ENCODE assay signal across 9 cellular contexts in the genomic region with DNA sequence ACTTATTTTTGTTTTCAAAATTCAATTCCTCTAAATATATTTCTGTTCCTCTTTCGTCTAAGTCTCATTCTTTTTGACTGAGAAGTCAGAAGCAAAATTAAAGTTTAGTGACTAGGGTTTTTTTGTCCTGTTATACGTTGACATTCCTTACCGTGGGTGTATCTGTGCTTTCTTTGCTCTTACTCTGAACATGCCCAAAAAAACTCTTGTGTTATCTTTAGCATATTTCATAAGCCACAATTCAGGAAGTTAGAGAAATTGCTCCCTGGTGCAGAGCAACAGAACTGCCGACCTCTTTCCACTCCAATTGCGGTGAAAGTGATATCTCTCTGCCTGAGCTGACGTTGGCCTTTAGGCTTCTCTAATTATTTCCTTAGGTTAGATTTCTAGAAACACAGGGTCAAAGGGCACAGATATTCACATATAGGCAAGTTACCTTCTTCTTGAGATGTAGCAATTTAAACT.
DNase-seq lines count a peak whose midpoint lies in the region; ATAC-seq, FAIRE-seq and TF ChIP-seq lines count a peak whose summit lies in the region.
"Had no signal": no experiment of that assay in that cellular context is flagged by ENCODE, and none has a peak within 500 bp of the region (broad histone marks: within the 10 kb centered on the region; RNA-seq: fewer than 3 reads in every experiment).

No MANE protein-coding gene starts in this region.

- no peak for TF ChIP-seq POLR2A in A549 (IDR thresholded peaks at IDR 0.05; ENCODE audit: low read length)

- H3K4me3 ChIP-seq in A549 (no peak overlapping the region), OCI-LY7 (ENCODE audit: low read depth, low read length, poor library complexity, severe bottlenecking) (peak overlapping the region; percentile 51), mucosa of descending colon (no peak overlapping the region)

- DNase-seq in A549 (ENCODE audit: low read depth in 1 of 2, low spot score in 1 of 2) (peak in 1 of 2 experiments; percentile 60), OCI-LY7 (ENCODE audit: low spot score) (peak; percentile 68), mucosa of descending colon (peak in 1 of 3 donors; percentile 51), NCI-H1105 treated with DMSO at 0.1 percent for 48 hours (lab: John Stamatoyannopoulos, UW) (no peak), retina (no peak)
- peak; percentile 12 for DNase-seq in central memory CD4-positive, alpha-beta T cell

- TF ChIP-seq RAD21 in A549 (conservative IDR thresholded peaks at IDR 0.05 in 1 of 2, IDR thresholded peaks at IDR 0.05 in 1 of 2): no peak

- H3K36me3 ChIP-seq in OCI-LY7 (ENCODE audit: insufficient read depth, low read length) (peaks cover under 1% of the 10 kb centered on the region; the same call in 1 of the 2 replicates), mucosa of descending colon (ENCODE audit: low read depth) (no peaks in the 10 kb centered on the region)

- intact Hi-C loops in OCI-LY7 (cut with micrococcal nuclease; ENCODE audit: unreplicated experiment) (loop anchor here (2.0 to 5.0 kb wide), 2 partner anchors 65 to 70 kb away; a partner anchor contains a TSS), mucosa of descending colon (cut with DNase I, micrococcal nuclease) (no loop called here)

- CTCF ChIA-PET in A549 (lab: Yijun Ruan, JAX): interaction anchor here (1.2 to 10.0 kb wide), 9 partner anchors 10 to 76 kb away, joined by 5 to 69 read pairs (median 13); a partner anchor contains a TSS
- CTCF ChIA-PET in OCI-LY7 (lab: Charles Lee; ENCODE audit: unreplicated experiment): no interaction called here

- no peaks in the 10 kb centered on the region for H3K9me3 ChIP-seq in A549
- no peaks in the 10 kb centered on the region for H3K9me3 ChIP-seq in OCI-LY7 (ENCODE audit: low read length)
- H3K9me3 ChIP-seq in mucosa of descending colon: no peaks in the 10 kb centered on the region

- 11% methylated on average over 6 of the region's 6 CpGs for WGBS in A549 (ENCODE audit: missing lambda C conversion rate)

- H2AFZ ChIP-seq in OCI-LY7 (ENCODE audit: low read length): peak overlapping the region; percentile 85; the same call in 1 of the 2 replicates

- H3K79me2 ChIP-seq in OCI-LY7 (ENCODE audit: insufficient read depth, low read depth, low read length): no peaks in the 10 kb centered on the region

- H3K9me2 ChIP-seq in OCI-LY7 (ENCODE audit: insufficient read depth, low read length): no peaks in the 10 kb centered on the region

- POLR2A ChIA-PET in A549 (lab: Yijun Ruan, JAX) (interaction anchor here (1.4 to 4.9 kb wide), 7 partner anchors 17 to 158 kb away, joined by 3 to 57 read pairs (median 27); a partner anchor contains a TSS), OCI-LY7 (lab: Charles Lee) (interaction anchor here (0.7 kb wide), 2 partner anchors 8 to 97 kb away, joined by 3 to 4 read pairs; no protein-coding TSS in a partner anchor)

- peaks cover 63% of the 10 kb centered on the region for H3K4me1 ChIP-seq in A549
- peaks cover 55% of the 10 kb centered on the region for H3K4me1 ChIP-seq in OCI-LY7 (ENCODE audit: insufficient read depth, low read length, poor library complexity, severe bottlenecking)
- peaks cover 50% of the 10 kb centered on the region for H3K4me1 ChIP-seq in mucosa of descending colon (ENCODE audit: low read depth)

- peak overlapping the region; percentile 74 for H3K4me2 ChIP-seq in A549
- H3K4me2 ChIP-seq in OCI-LY7 (ENCODE audit: low read length): peak overlapping the region; percentile 77

- TF ChIP-seq EP300 in A549 (IDR thresholded peaks at IDR 0.05): no peak

- FAIRE-seq in A549 (lab: Jason Lieb, UNC): no peak
- FAIRE-seq: colon had no signal

- H4K20me1 ChIP-seq in OCI-LY7 (ENCODE audit: insufficient read depth, low read length): no peaks in the 10 kb centered on the region

- no peak for TF ChIP-seq CTCF in A549 (IDR thresholded peaks at IDR 0.05)
- no peak for TF ChIP-seq CTCF in OCI-LY7 (conservative IDR thresholded peaks at IDR 0.05; ENCODE audit: low read length)
- no peak for TF ChIP-seq CTCF in mucosa of descending colon (IDR thresholded peaks at IDR 0.05)

- ATAC-seq in A549 (no peak), GM21360 (IDR thresholded peaks at IDR 0.05; ENCODE audit: unreplicated experiment) (peak; percentile 16), mucosa of descending colon (peak; percentile 31), HG02938 (IDR thresholded peaks at IDR 0.05; ENCODE audit: unreplicated experiment) (no peak)

- H3K27ac ChIP-seq in A549: peak overlapping the region; percentile 96 to 97
- H3K27ac ChIP-seq in OCI-LY7 (ENCODE audit: low read depth, low read length, poor library complexity, severe bottlenecking): peak overlapping the region; percentile 82

- BruUV-seq in OCI-LY7 (replicated peaks; lab: Mats Ljungman, UMichigan): no TSS peak

TF ChIP-seq in A549, 52 proteins besides CTCF, POLR2A, EP300 and RAD21:
- no peak for TF ChIP-seq JUNB (IDR thresholded peaks at IDR 0.05)
- 0 out of 2 replicates have a peak, but pooled peaks have one; percentile 33 for TF ChIP-seq MYC (IDR thresholded peaks at IDR 0.05; ENCODE audit: borderline replicate concordance, low read length)

Comparison
In these comparisons a context has a peak if more than half of its experiments do, and no peak if none do; other contexts are left out.
1. ATAC-seq: peak in GM21360 (single experiment) and mucosa of descending colon (single experiment); none in A549 (0 of 2) and HG02938 (single experiment).
2. DNase-seq: peak in OCI-LY7 (single experiment) and central memory CD4-positive, alpha-beta T cell (single experiment); none in NCI-H1105 treated with DMSO at 0.1 percent for 48 hours (single experiment) and retina (single experiment).